In genomic region chr16:86364653-86365380, GRCh38 we compare ENCODE assay signal across 22 cellular contexts.
"Had no signal": no experiment of that assay in that cellular context is flagged by ENCODE, and none has a peak within 500 bp of the region (broad histone marks: within the 10 kb centered on the region; RNA-seq: fewer than 3 reads in every experiment).

No MANE protein-coding gene starts in this region.

- H3K9me3 ChIP-seq: body of pancreas, lower lobe of right lung, right atrium auricular region, testis, upper lobe of left lung had no signal

- H3K4me1 ChIP-seq: body of pancreas, neural progenitor cell, right atrium auricular region, testis had no signal

- H3K4me2 ChIP-seq: neural progenitor cell had no signal

- DNase-seq: activated B cell treated with CpG ODN at 0.5 μM for 24 hours; activated CD4-positive, alpha-beta memory T cell treated with anti-CD3 and anti-CD28 coated beads, Interleukin-2, amount 10 ng/mL, durations not matched to agents 7 days and 5 days; activated CD4-positive, alpha-beta T cell treated with anti-CD3 and anti-CD28 coated beads for 48 hours; activated CD8-positive, alpha-beta memory T cell treated with anti-CD3 and anti-CD28 coated beads, Interleukin-2, amount 10 ng/mL, durations not matched to agents 7 days and 5 days; activated naive CD4-positive, alpha-beta T cell; activated naive CD8-positive, alpha-beta T cell treated with anti-CD3 and anti-CD28 coated beads, Interleukin-2, amount 10 ng/mL, durations not matched to agents 7 days and 5 days; body of pancreas; caudate nucleus; dorsolateral prefrontal cortex; endodermal cell; hippocampal formation; lower lobe of right lung; stimulated activated CD4-positive, alpha-beta T cell treated with anti-CD3 and anti-CD28 coated beads, Interleukin-15, amount 100 ng/mL, for 24 hours; stimulated activated CD4-positive, alpha-beta T cell treated with anti-CD3 and anti-CD28 coated beads, Interleukin-2, amount 100 ng/mL, for 48 hours; stimulated activated naive CD8-positive, alpha-beta T cell treated with anti-CD3 and anti-CD28 coated beads, Interleukin-15, amount 100 ng/mL, for 72 hours; T-helper 1 cell; T-helper 9 cell; testis; upper lobe of left lung had no signal

- H3K36me3 ChIP-seq: lower lobe of right lung, neural progenitor cell, right atrium auricular region, upper lobe of left lung had no signal

- H3K27ac ChIP-seq: body of pancreas, dorsolateral prefrontal cortex, lower lobe of right lung, neural progenitor cell, right atrium auricular region, skin epidermis, testis, upper lobe of left lung had no signal

- H2AFZ ChIP-seq: neural progenitor cell had no signal

- H3K9ac ChIP-seq: neural progenitor cell had no signal

- H3K27me3 ChIP-seq: neural progenitor cell, right atrium auricular region, testis, upper lobe of left lung had no signal

- H3K4me3 ChIP-seq: body of pancreas, dorsolateral prefrontal cortex, lower lobe of right lung, neural progenitor cell, right atrium auricular region, skin epidermis, testis, upper lobe of left lung had no signal

- ATAC-seq: activated CD8-positive, alpha-beta memory T cell treated with anti-CD3 and anti-CD28 coated beads, Interleukin-2, amount 10 ng/mL, durations not matched to agents 7 days and 5 days; body of pancreas; lower lobe of right lung; stimulated activated naive CD8-positive, alpha-beta T cell treated with anti-CD3 and anti-CD28 coated beads, Interleukin-15, amount 100 ng/mL, for 72 hours had no signal
